Comparison of ENCODE assay signal across 16 cellular contexts in genomic region chr15:95868970-95869369, GRCh38.
"Had no signal": no experiment of that assay in that cellular context is flagged by ENCODE, and none has a peak within 500 bp of the region (broad histone marks: within the 10 kb centered on the region; RNA-seq: fewer than 3 reads in every experiment).

No MANE protein-coding gene starts in this region.

- H3K4me1 ChIP-seq: upper lobe of right lung had no signal

- H3K4me3 ChIP-seq: neural progenitor cell, ovary, sigmoid colon, upper lobe of right lung had no signal

- H2AFZ ChIP-seq: neural progenitor cell had no signal

- H3K4me2 ChIP-seq: neural progenitor cell had no signal

- H3K27me3 ChIP-seq: neural progenitor cell, ovary, sigmoid colon, upper lobe of right lung had no signal

- H3K27ac Mint-ChIP-seq: activated CD4-positive, alpha-beta memory T cell treated with anti-CD3 and anti-CD28 coated beads for 36 hours; activated naive CD8-positive, alpha-beta T cell; neural progenitor cell; stimulated activated naive CD8-positive, alpha-beta T cell treated with anti-CD3 and anti-CD28 coated beads, Interleukin-15, amount 100 ng/mL, for 72 hours had no signal

- H3K4me3 Mint-ChIP-seq: activated CD4-positive, alpha-beta memory T cell treated with anti-CD3 and anti-CD28 coated beads for 36 hours; activated naive CD8-positive, alpha-beta T cell; neural progenitor cell had no signal

- H3K27me3 Mint-ChIP-seq: activated CD4-positive, alpha-beta memory T cell treated with anti-CD3 and anti-CD28 coated beads for 36 hours; activated naive CD8-positive, alpha-beta T cell had no signal

- H3K9ac ChIP-seq: neural progenitor cell had no signal

- H3K27ac ChIP-seq: neural progenitor cell, sigmoid colon, upper lobe of right lung had no signal

- H3K36me3 Mint-ChIP-seq: activated CD4-positive, alpha-beta memory T cell treated with anti-CD3 and anti-CD28 coated beads for 36 hours; activated naive CD8-positive, alpha-beta T cell; brain; neural progenitor cell had no signal

- ATAC-seq: activated CD4-positive, CD25-positive, alpha-beta regulatory T cell treated with anti-CD3 and anti-CD28 coated beads, Interleukin-2, amount 50 U/mL, for 24 hours; stimulated activated naive CD8-positive, alpha-beta T cell treated with anti-CD3 and anti-CD28 coated beads, Interleukin-15, amount 100 ng/mL, for 72 hours; upper lobe of right lung had no signal

- H3K36me3 ChIP-seq: neural progenitor cell, ovary, sigmoid colon, upper lobe of right lung had no signal

- H3K9me3 ChIP-seq: ovary, sigmoid colon, upper lobe of right lung had no signal

- H3K9me3 Mint-ChIP-seq: activated CD4-positive, alpha-beta memory T cell treated with anti-CD3 and anti-CD28 coated beads for 36 hours; neural progenitor cell; stimulated activated naive CD8-positive, alpha-beta T cell treated with anti-CD3 and anti-CD28 coated beads, Interleukin-15, amount 100 ng/mL, for 72 hours had no signal

- DNase-seq: activated CD4-positive, alpha-beta memory T cell treated with anti-CD3 and anti-CD28 coated beads for 36 hours; central memory CD4-positive, alpha-beta T cell; cortex of kidney; effector CD4-positive, alpha-beta T cell; foreskin fibroblast; hippocampal formation; kidney glomerular epithelial cell; ovary; sigmoid colon; stimulated activated CD4-positive, alpha-beta T cell treated with anti-CD3 and anti-CD28 coated beads, Interleukin-1b, Interleukin-23, amount 100 ng/mL, for 48 hours; stimulated activated naive CD8-positive, alpha-beta T cell treated with anti-CD3 and anti-CD28 coated beads, Interleukin-15, amount 100 ng/mL, for 72 hours; upper lobe of right lung had no signal
